In genomic region chr12:65741662-65742480, GRCh38 we compare ENCODE assay signal across 8 cellular contexts.
DNase-seq lines count a peak whose midpoint lies in the region; ATAC-seq and TF ChIP-seq lines count a peak whose summit lies in the region.

No MANE protein-coding gene starts in this region.

- TF ChIP-seq CTCF in AG10803 (conservative IDR thresholded peaks at IDR 0.05; ENCODE audit: low read length): no peak
- 0 out of 4 replicates have a peak, but pooled peaks of 1 of the 2 experiments have one; percentile 7 for TF ChIP-seq CTCF in GM23338 (conservative IDR thresholded peaks at IDR 0.05; ENCODE audit: low read depth in 2 of 2)
- TF ChIP-seq CTCF in lower leg skin (IDR thresholded peaks at IDR 0.05): no peak

- intact Hi-C loops in lower leg skin (cut with DNase I; ENCODE audit: low total_unique reads): no loop called here

- H3K36me3 ChIP-seq in GM23338 (ENCODE audit: insufficient read depth) (no peaks in the 10 kb centered on the region), duodenal mucosa (ENCODE audit: control insufficient read depth in 1 of 2, insufficient read depth in 2 of 2, low read length in 2 of 2) (no peaks in the 10 kb centered on the region)

- no peak overlapping the region for H3K27ac Mint-ChIP-seq in GM23338
- H3K27ac Mint-ChIP-seq in T-helper 17 cell: no peak overlapping the region
- H3K27ac Mint-ChIP-seq in stimulated activated naive CD8-positive, alpha-beta T cell treated with anti-CD3 and anti-CD28 coated beads, Interleukin-15, Interleukin-2, amounts not matched to agents 100 ng/mL and 50 ng/mL, for 24 hours: no peak overlapping the region

- H3K4me1 Mint-ChIP-seq in GM23338: peaks cover 24% of the 10 kb centered on the region
- H3K4me1 Mint-ChIP-seq in T-helper 17 cell: peaks cover 4% of the 10 kb centered on the region
- peaks cover 13% of the 10 kb centered on the region for H3K4me1 Mint-ChIP-seq in stimulated activated naive CD8-positive, alpha-beta T cell treated with anti-CD3 and anti-CD28 coated beads, Interleukin-15, Interleukin-2, amounts not matched to agents 100 ng/mL and 50 ng/mL, for 24 hours (ENCODE audit: low read depth)

- H3K9me3 ChIP-seq in T-helper 17 cell (ENCODE audit: control insufficient read depth, low read length, poor library complexity, severe bottlenecking): no peaks in the 10 kb centered on the region
- H3K9me3 ChIP-seq in duodenal mucosa (ENCODE audit: control insufficient read depth in 1 of 2, low read length in 2 of 2): no peaks in the 10 kb centered on the region

- no peak for TF ChIP-seq POLR2A in lower leg skin (IDR thresholded peaks at IDR 0.05)

- peak; percentile 76 for ATAC-seq in GM23338
- peak; percentile 4 for ATAC-seq in T-helper 17 cell
- ATAC-seq in HG03460 (IDR thresholded peaks at IDR 0.05; ENCODE audit: unreplicated experiment): no peak

- 0 out of 2 replicates have a peak, but pooled peaks cover 3% of the 10 kb centered on the region for H3K9me2 ChIP-seq in GM23338 (ENCODE audit: insufficient read depth)

- peaks cover 13% of the 10 kb centered on the region for H3K27me3 Mint-ChIP-seq in GM23338 (ENCODE audit: insufficient read depth, low read depth, poor library complexity)
- peaks cover 25% of the 10 kb centered on the region for H3K27me3 Mint-ChIP-seq in T-helper 17 cell
- peaks cover 54% of the 10 kb centered on the region for H3K27me3 Mint-ChIP-seq in stimulated activated naive CD8-positive, alpha-beta T cell treated with anti-CD3 and anti-CD28 coated beads, Interleukin-15, Interleukin-2, amounts not matched to agents 100 ng/mL and 50 ng/mL, for 24 hours

- H3K9ac ChIP-seq in duodenal mucosa (ENCODE audit: low read depth in 1 of 2, low read length in 2 of 2): no peak overlapping the region

- peak overlapping the region; percentile 79 for H2AFZ ChIP-seq in GM23338

- peaks cover 6% of the 10 kb centered on the region; the same call in 2 of the 3 replicates for H3K9me3 Mint-ChIP-seq in GM23338
- peaks cover 3% of the 10 kb centered on the region for H3K9me3 Mint-ChIP-seq in stimulated activated naive CD8-positive, alpha-beta T cell treated with anti-CD3 and anti-CD28 coated beads, Interleukin-15, Interleukin-2, amounts not matched to agents 100 ng/mL and 50 ng/mL, for 24 hours

- H3K4me3 ChIP-seq in AG10803 (ENCODE audit: low read length): peak overlapping the region; percentile 77
- peak overlapping the region; percentile 83 for H3K4me3 ChIP-seq in GM23338
- H3K4me3 ChIP-seq in duodenal mucosa (ENCODE audit: low read depth in 1 of 2, low read length in 2 of 2): peak overlapping the region; percentile 63
- H3K4me3 ChIP-seq in lower leg skin (ENCODE audit: low read depth, poor library complexity, severe bottlenecking): peak overlapping the region; percentile 26

- H3K4me3 Mint-ChIP-seq in GM23338: peak overlapping the region; percentile 91
- H3K4me3 Mint-ChIP-seq in T-helper 17 cell: peak overlapping the region; percentile 73
- peak overlapping the region; percentile 79 for H3K4me3 Mint-ChIP-seq in stimulated activated naive CD8-positive, alpha-beta T cell treated with anti-CD3 and anti-CD28 coated beads, Interleukin-15, Interleukin-2, amounts not matched to agents 100 ng/mL and 50 ng/mL, for 24 hours

- H3K4me2 ChIP-seq in GM23338: peak overlapping the region; percentile 90

- H3K27me3 ChIP-seq in GM23338 (ENCODE audit: insufficient read depth) (peaks cover 10% of the 10 kb centered on the region), duodenal mucosa (ENCODE audit: control insufficient read depth in 1 of 2, insufficient read depth in 2 of 2, low read length in 2 of 2) (peaks cover 12 to 28% of the 10 kb centered on the region in 2 donors)

- H3K27ac ChIP-seq in GM23338 (ENCODE audit: low read depth) (no peak overlapping the region), duodenal mucosa (ENCODE audit: low read depth, low read length) (no peak overlapping the region)

- H3K4me1 ChIP-seq in GM23338 (ENCODE audit: insufficient read depth) (peaks cover 30% of the 10 kb centered on the region), duodenal mucosa (ENCODE audit: control insufficient read depth in 1 of 2, insufficient read depth in 2 of 2, low read length in 2 of 2) (peaks cover 0 to 3% of the 10 kb centered on the region in 2 donors)

- H3K79me2 ChIP-seq in GM23338 (replicated peaks; ENCODE audit: insufficient read depth): no peaks in the 10 kb centered on the region

- no peaks in the 10 kb centered on the region for H3F3A ChIP-seq in GM23338 (replicated peaks; ENCODE audit: low read depth)

- 0 to 2% methylated on average over 72 to 73 of the region's 83 CpGs for WGBS in lower leg skin, 2 donors

- H3K36me3 Mint-ChIP-seq in GM23338 (ENCODE audit: low read depth) (no peaks in the 10 kb centered on the region; the same call in 2 of the 3 replicates), T-helper 17 cell (ENCODE audit: low read depth) (no peaks in the 10 kb centered on the region)
- H3K36me3 Mint-ChIP-seq in stimulated activated naive CD8-positive, alpha-beta T cell treated with anti-CD3 and anti-CD28 coated beads, Interleukin-15, Interleukin-2, amounts not matched to agents 100 ng/mL and 50 ng/mL, for 24 hours (ENCODE audit: low read depth): no peaks in the 10 kb centered on the region

- DNase-seq in AG10803 (ENCODE audit: low read depth) (peak; percentile 41), GM23338 (ENCODE audit: low spot score) (peak; percentile 79), T-helper 17 cell (no peak), lower leg skin (ENCODE audit: low spot score in 2 of 2) (no peak), A172 (ENCODE audit: low spot score) (no peak)

- no peaks in the 10 kb centered on the region for H4K20me1 ChIP-seq in GM23338 (replicated peaks; ENCODE audit: insufficient read depth)

TF ChIP-seq in GM23338, 12 proteins besides CTCF, POLR2A, EP300 and RAD21:
- TF ChIP-seq ETS1 (IDR thresholded peaks at IDR 0.05) (no peak), STAT1 (IDR thresholded peaks at IDR 0.05; ENCODE audit: unreplicated experiment) (no peak), JUNB (IDR thresholded peaks at IDR 0.05; ENCODE audit: unreplicated experiment) (no peak), NANOG (IDR thresholded peaks at IDR 0.05; ENCODE audit: borderline replicate concordance) (no peak), REST (IDR thresholded peaks at IDR 0.05; ENCODE audit: unreplicated experiment) (no peak), EZH2 (IDR thresholded peaks at IDR 0.05; ENCODE audit: low read depth, unreplicated experiment) (no peak), POLR2AphosphoS5 (IDR thresholded peaks at IDR 0.05; ENCODE audit: low read depth) (no peak)

Comparison
In these comparisons a context has a peak if more than half of its experiments do, and no peak if none do; other contexts are left out.
1. DNase-seq: peak in AG10803 (single experiment) and GM23338 (single experiment); none in T-helper 17 cell (0 of 3), lower leg skin (0 of 2) and A172 (single experiment).
2. H3K4me3 ChIP-seq: peak in every context shown above with its lines; median percentile 83 in GM23338; 77 in AG10803; 63 in duodenal mucosa; 26 in lower leg skin.
3. Peak in every context shown above with its lines, with median percentiles within 50 percentile points of each other: H3K4me3 Mint-ChIP-seq.